In genomic region chr9:18861599-18862546, GRCh38 we compare ENCODE assay signal across 12 cellular contexts.
DNase-seq lines count a peak whose midpoint lies in the region; ATAC-seq and TF ChIP-seq lines count a peak whose summit lies in the region.
"Had no signal": no experiment of that assay in that cellular context is flagged by ENCODE, and none has a peak within 500 bp of the region (broad histone marks: within the 10 kb centered on the region; RNA-seq: fewer than 3 reads in every experiment).

No MANE protein-coding gene starts in this region.

- H3K4me3 Mint-ChIP-seq in osteocyte (ENCODE audit: unreplicated experiment): no peak overlapping the region
- H3K4me3 Mint-ChIP-seq: activated CD8-positive, alpha-beta memory T cell treated with anti-CD3 and anti-CD28 coated beads, Interleukin-2, amount 10 ng/mL, durations not matched to agents 7 days and 5 days; HFFc6; natural killer cell; T-helper 2 cell treated with Interferon-gamma antibody and Interleukin-4, amounts not matched to agents 5 μg/mL and 100 μg/mL, for 36 hours had no signal

- TF ChIP-seq CTCF in osteocyte (IDR thresholded peaks at IDR 0.05): peak; percentile 15

- H3K36me3 Mint-ChIP-seq in osteocyte (ENCODE audit: unreplicated experiment): no peaks in the 10 kb centered on the region
- H3K36me3 Mint-ChIP-seq: activated CD8-positive, alpha-beta memory T cell treated with anti-CD3 and anti-CD28 coated beads, Interleukin-2, amount 10 ng/mL, durations not matched to agents 7 days and 5 days; natural killer cell had no signal

- ATAC-seq in left ventricle myocardium superior (peak; percentile 91), SK-N-SH treated with all-trans-retinoic acid at 6 μM for 48 hours (no peak)
- ATAC-seq: activated CD8-positive, alpha-beta memory T cell treated with anti-CD3 and anti-CD28 coated beads, Interleukin-2, amount 10 ng/mL, durations not matched to agents 7 days and 5 days; natural killer cell had no signal

- intact Hi-C loops in left ventricle myocardium superior (cut with micrococcal nuclease): no loop called here

- no peaks in the 10 kb centered on the region for H3K9me3 Mint-ChIP-seq in osteocyte (ENCODE audit: unreplicated experiment)
- H3K9me3 Mint-ChIP-seq: HFFc6; natural killer cell; T-helper 2 cell treated with Interferon-gamma antibody and Interleukin-4, amounts not matched to agents 5 μg/mL and 100 μg/mL, for 36 hours had no signal

- DNase-seq in NCI-H2227 treated with DMSO at 0.1 percent for 48 hours (lab: John Stamatoyannopoulos, UW): peak; percentile 0
- DNase-seq in NCI-H2227 (lab: John Stamatoyannopoulos, UW; ENCODE audit: unreplicated experiment): no peak
- DNase-seq in left ventricle myocardium superior: peak; percentile 44
- DNase-seq in osteocyte (ENCODE audit: extremely low spot score, unreplicated experiment): no peak
- no peak for DNase-seq in NK-92 treated with Interleukin-12 subunit alpha and Interleukin-12 subunit beta, amount 100 ng/mL, for 24 hours (lab: John Stamatoyannopoulos, UW)
- no peak for DNase-seq in ACHN
- no peak for DNase-seq in NCI-H82 (lab: John Stamatoyannopoulos, UW)
- DNase-seq: activated CD8-positive, alpha-beta memory T cell treated with anti-CD3 and anti-CD28 coated beads, Interleukin-2, amount 10 ng/mL, durations not matched to agents 7 days and 5 days; HFFc6; natural killer cell had no signal

- H3K27ac Mint-ChIP-seq in osteocyte (ENCODE audit: unreplicated experiment): no peak overlapping the region
- H3K27ac Mint-ChIP-seq: activated CD8-positive, alpha-beta memory T cell treated with anti-CD3 and anti-CD28 coated beads, Interleukin-2, amount 10 ng/mL, durations not matched to agents 7 days and 5 days; HFFc6; natural killer cell; T-helper 2 cell treated with Interferon-gamma antibody and Interleukin-4, amounts not matched to agents 5 μg/mL and 100 μg/mL, for 36 hours had no signal

- H3K27me3 Mint-ChIP-seq in osteocyte (ENCODE audit: unreplicated experiment): no peaks in the 10 kb centered on the region

- peaks cover 4% of the 10 kb centered on the region for H3K4me1 Mint-ChIP-seq in osteocyte (ENCODE audit: unreplicated experiment)
- H3K4me1 Mint-ChIP-seq: activated CD8-positive, alpha-beta memory T cell treated with anti-CD3 and anti-CD28 coated beads, Interleukin-2, amount 10 ng/mL, durations not matched to agents 7 days and 5 days; natural killer cell had no signal

- in situ Hi-C loops in ACHN (cut with HindIII; ENCODE audit: low pct_ligation_motif_present, low pct_unique_long_range_greater_than_20kb, low sequenced_read_pairs): no loop called here

TF ChIP-seq in SK-N-SH treated with all-trans-retinoic acid at 6 μM for 48 hours, 23 proteins besides CTCF, POLR2A, EP300 and RAD21:
- TF ChIP-seq ARNTL (CRISPR knock-in tag; IDR thresholded peaks at IDR 0.05; ENCODE audit: borderline replicate concordance, low read depth) (no peak), ZFP3 (CRISPR knock-in tag; IDR thresholded peaks at IDR 0.05) (no peak), CSRNP3 (CRISPR knock-in tag; IDR thresholded peaks at IDR 0.05) (no peak), ZNF8 (CRISPR knock-in tag; IDR thresholded peaks at IDR 0.05) (no peak), PPARA (CRISPR knock-in tag; IDR thresholded peaks at IDR 0.05; ENCODE audit: borderline replicate concordance) (no peak), RARB (CRISPR knock-in tag; IDR thresholded peaks at IDR 0.05) (no peak), CREB5 (CRISPR knock-in tag; IDR thresholded peaks at IDR 0.05; ENCODE audit: low read depth) (no peak)
TF ChIP-seq in SK-N-SH treated with all-trans-retinoic acid at 6 μM for 48 hours: peak in this region for 0.

Comparison
In these comparisons a context has a peak if more than half of its experiments do, and no peak if none do; other contexts are left out.
1. DNase-seq: peak in NCI-H2227 treated with DMSO at 0.1 percent for 48 hours (single experiment) and left ventricle myocardium superior (single experiment); none in NCI-H2227 (single experiment), osteocyte (single experiment), NK-92 treated with Interleukin-12 subunit alpha and Interleukin-12 subunit beta, amount 100 ng/mL, for 24 hours (single experiment), ACHN (single experiment) and NCI-H82 (single experiment).